ENCODE assay signal across 8 cellular contexts in genomic region chr19:45809643-45810159, GRCh38. TPM values are rescaled to one million over a fixed set of nuclear protein-coding genes. Genes with fewer than 3 reads are reported as not detected.
DNase-seq lines count a peak whose midpoint lies in the region; ATAC-seq, FAIRE-seq and TF ChIP-seq lines count a peak whose summit lies in the region.

No MANE protein-coding gene starts in this region.

- H3K4me3 ChIP-seq in PC-9 = no peak overlapping the region

- TF ChIP-seq CTCF in PC-9 (conservative IDR thresholded peaks at IDR 0.05) = no peak

- H3K27ac ChIP-seq in PC-9 = peak overlapping the region; percentile 61

- H4K20me1 ChIP-seq in PC-9 (ENCODE audit: insufficient read depth) = no peaks in the 10 kb centered on the region

- H2AFZ ChIP-seq in PC-9 = 0 out of 2 replicates have a peak overlapping the region, but pooled peaks have one; percentile 9

- ATAC-seq in HG03571 (IDR thresholded peaks at IDR 0.05; ENCODE audit: unreplicated experiment) (no peak), GM18519 (IDR thresholded peaks at IDR 0.05; ENCODE audit: low FRiP score, unreplicated experiment) (no peak), GM18502 (IDR thresholded peaks at IDR 0.05; ENCODE audit: poor library complexity, unreplicated experiment) (no peak)

- FAIRE-seq in GM19239 (lab: Jason Lieb, UNC) = peak; percentile 33

- CTCF ChIA-PET in PC-9 (lab: Charles Lee) = no interaction called here

- no peaks in the 10 kb centered on the region for H3K27me3 ChIP-seq in PC-9 (ENCODE audit: insufficient read depth, low read depth)

- intact Hi-C loops in PC-9 (cut with micrococcal nuclease; ENCODE audit: unreplicated experiment) = no loop called here

- DNase-seq in AG08395 (ENCODE audit: low spot score) = peak; percentile 29
- DNase-seq in GM19239 (ENCODE audit: insufficient read length, low spot score) = no peak
- DNase-seq in PC-9 = peak; percentile 19 to 58
- DNase-seq in fibroblast of the conjunctiva (ENCODE audit: low read depth) = peak; percentile 43
- no peak for DNase-seq in D341Med (ENCODE audit: low spot score)

- BruUV-seq in PC-9 (replicated peaks; lab: Mats Ljungman, UMichigan) = no TSS peak

- no peaks in the 10 kb centered on the region for H3K9me2 ChIP-seq in PC-9 (ENCODE audit: insufficient read depth)

- peak overlapping the region; percentile 22 for H3K4me2 ChIP-seq in PC-9

- POLR2A ChIA-PET in PC-9 (lab: Charles Lee; ENCODE audit: unreplicated experiment) = no interaction called here

- no peaks in the 10 kb centered on the region for H3K79me2 ChIP-seq in PC-9 (ENCODE audit: low read depth)

- H3K9me3 ChIP-seq in PC-9 (ENCODE audit: insufficient read depth, low read depth) = no peaks in the 10 kb centered on the region

- H3K36me3 ChIP-seq in PC-9 (ENCODE audit: low read depth) = no peaks in the 10 kb centered on the region

- peaks cover 12% of the 10 kb centered on the region for H3K4me1 ChIP-seq in PC-9 (replicated peaks; ENCODE audit: insufficient read depth)

- H3F3A ChIP-seq in PC-9 (ENCODE audit: insufficient read depth, low read depth) = peaks cover 48% of the 10 kb centered on the region

RNA-seq across cellular contexts. Expression of gene RSPH6A, which starts 5.4 kb away (rescaled TPM):
- total RNA-seq in PC-9 (2021) = 0.38 and 0.39 TPM in 2 replicates

RNA-seq across cellular contexts. Expression of gene DMWD, which starts 17.1 kb away (rescaled TPM):
- total RNA-seq in PC-9 (2021) = 66.7 and 71.1 TPM in 2 replicates

RNA-seq across cellular contexts. Expression of gene DMPK, which starts 27.4 kb away (rescaled TPM):
- 110 and 132 TPM in 2 replicates for total RNA-seq in PC-9 (2021)

RNA-seq across cellular contexts. Expression of gene SIX5, which starts 40.6 kb away (rescaled TPM):
- 27.6 and 31.1 TPM in 2 replicates for total RNA-seq in PC-9 (2021)

RNA-seq across cellular contexts. Expression of gene SYMPK, which starts 53.2 kb away (rescaled TPM):
- total RNA-seq in PC-9 (2021) = 85.5 and 121 TPM in 2 replicates

Comparison
In these comparisons a context has a peak if more than half of its experiments do, and no peak if none do; other contexts are left out.
1. DNase-seq: peak in AG08395 (single experiment), PC-9 (2 of 2) and fibroblast of the conjunctiva (single experiment); none in GM19239 (single experiment) and D341Med (single experiment).